Comparison of ENCODE assay signal across 1 cellular context in the genomic region with DNA sequence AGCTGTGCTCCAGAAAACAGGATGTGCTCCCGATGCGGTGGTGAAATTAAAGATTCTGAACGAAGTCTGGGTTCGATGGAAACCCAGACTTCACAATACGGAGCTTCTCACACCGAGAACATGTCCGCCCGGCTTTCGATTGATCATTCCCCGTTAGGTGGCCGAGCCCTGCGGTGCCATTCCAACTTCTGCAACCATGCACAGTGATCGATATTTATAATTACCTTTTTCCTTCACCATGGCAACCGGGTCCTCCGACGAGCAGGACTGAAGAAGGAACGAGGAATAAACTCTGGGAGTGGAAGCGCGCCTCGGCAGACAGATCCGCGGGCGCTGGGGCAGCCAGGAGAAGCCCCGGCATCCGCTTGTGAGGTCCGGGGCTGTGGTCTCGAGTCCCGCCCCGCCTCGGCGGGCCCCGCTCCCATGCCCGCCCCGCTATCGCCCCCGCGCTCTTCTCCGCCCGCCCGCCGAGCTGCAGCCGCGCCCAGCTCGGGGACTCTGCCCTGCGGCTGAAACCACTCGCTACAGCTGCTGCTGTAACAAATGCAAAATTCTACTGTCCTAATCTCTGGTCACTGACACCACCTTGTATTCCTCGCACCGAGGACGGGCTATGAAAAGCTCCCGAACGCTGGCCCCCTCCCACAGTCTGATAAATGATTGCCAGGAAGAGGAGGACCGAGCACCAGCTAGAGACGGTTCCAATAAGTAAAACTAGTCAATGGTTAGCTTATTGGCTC.
TF ChIP-seq lines count a peak whose summit lies in the region.

No MANE protein-coding gene starts in this region.

TF ChIP-seq in HepG2, 621 proteins besides CTCF, POLR2A, EP300 and RAD21 (continued from another document and continues in another):
- TF ChIP-seq, protein P1, sequence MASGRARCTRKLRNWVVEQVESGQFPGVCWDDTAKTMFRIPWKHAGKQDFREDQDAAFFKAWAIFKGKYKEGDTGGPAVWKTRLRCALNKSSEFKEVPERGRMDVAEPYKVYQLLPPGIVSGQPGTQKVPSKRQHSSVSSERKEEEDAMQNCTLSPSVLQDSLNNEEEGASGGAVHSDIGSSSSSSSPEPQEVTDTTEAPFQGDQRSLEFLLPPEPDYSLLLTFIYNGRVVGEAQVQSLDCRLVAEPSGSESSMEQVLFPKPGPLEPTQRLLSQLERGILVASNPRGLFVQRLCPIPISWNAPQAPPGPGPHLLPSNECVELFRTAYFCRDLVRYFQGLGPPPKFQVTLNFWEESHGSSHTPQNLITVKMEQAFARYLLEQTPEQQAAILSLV (CRISPR knock-in tag; IDR thresholded peaks at IDR 0.05; ENCODE audit: borderline replicate concordance) = no peak
- no peak for TF ChIP-seq ZNF670 (CRISPR knock-in tag; IDR thresholded peaks at IDR 0.05; ENCODE audit: borderline replicate concordance)
- TF ChIP-seq ETV6 (CRISPR knock-in tag; conservative IDR thresholded peaks at IDR 0.05) = no peak
- TF ChIP-seq HOXA7 (CRISPR knock-in tag; IDR thresholded peaks at IDR 0.05) = no peak
- TF ChIP-seq ZNF138 (CRISPR knock-in tag; IDR thresholded peaks at IDR 0.05; ENCODE audit: low read depth) = no peak
- no peak for TF ChIP-seq SP140L (CRISPR knock-in tag; IDR thresholded peaks at IDR 0.05; ENCODE audit: borderline replicate concordance)
- no peak for TF ChIP-seq ZNF383 (CRISPR knock-in tag; IDR thresholded peaks at IDR 0.05; ENCODE audit: borderline replicate concordance)
- TF ChIP-seq MIER2 (CRISPR knock-in tag; IDR thresholded peaks at IDR 0.05) = no peak
- no peak for TF ChIP-seq ZNF552 (CRISPR knock-in tag; IDR thresholded peaks at IDR 0.05; ENCODE audit: borderline replicate concordance)
- TF ChIP-seq, protein P2, sequence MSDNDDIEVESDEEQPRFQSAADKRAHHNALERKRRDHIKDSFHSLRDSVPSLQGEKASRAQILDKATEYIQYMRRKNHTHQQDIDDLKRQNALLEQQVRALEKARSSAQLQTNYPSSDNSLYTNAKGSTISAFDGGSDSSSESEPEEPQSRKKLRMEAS (IDR thresholded peaks at IDR 0.05) = no peak; the same call in 1 of the 2 replicates
- TF ChIP-seq, protein P3, sequence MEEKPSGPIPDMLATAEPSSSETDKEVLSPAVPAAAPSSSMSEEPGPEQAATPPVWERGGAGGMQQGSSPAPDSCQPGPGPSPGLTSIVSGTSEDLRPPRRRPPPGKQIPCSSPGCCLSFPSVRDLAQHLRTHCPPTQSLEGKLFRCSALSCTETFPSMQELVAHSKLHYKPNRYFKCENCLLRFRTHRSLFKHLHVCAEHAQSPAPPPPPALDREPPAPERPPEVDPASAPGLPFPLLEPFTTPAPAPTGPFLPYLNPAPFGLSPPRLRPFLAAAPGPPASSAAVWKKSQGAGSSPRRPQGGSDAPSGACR (CRISPR knock-in tag; IDR thresholded peaks at IDR 0.05) = no peak
- TF ChIP-seq NONO (IDR thresholded peaks at IDR 0.05) = no peak
- 0 out of 2 replicates have a peak, but pooled peaks have one; percentile 52 for TF ChIP-seq NONO (CRISPR knock-in tag; conservative IDR thresholded peaks at IDR 0.05)
- no peak for TF ChIP-seq SALL2 (CRISPR knock-in tag; IDR thresholded peaks at IDR 0.05)
- no peak for TF ChIP-seq TAF1 (CRISPR knock-in tag; IDR thresholded peaks at IDR 0.05)
- TF ChIP-seq SSRP1 (CRISPR knock-in tag; IDR thresholded peaks at IDR 0.05) = no peak
- peak; percentile 32; the same call in 1 of the 2 replicates for TF ChIP-seq KDM2A (CRISPR knock-in tag; IDR thresholded peaks at IDR 0.05; ENCODE audit: borderline replicate concordance, low read depth)
- no peak for TF ChIP-seq SRSF9 (IDR thresholded peaks at IDR 0.05; ENCODE audit: borderline replicate concordance, insufficient read depth, low read depth, low read length, poor library complexity, severe bottlenecking)
- TF ChIP-seq, protein P4, sequence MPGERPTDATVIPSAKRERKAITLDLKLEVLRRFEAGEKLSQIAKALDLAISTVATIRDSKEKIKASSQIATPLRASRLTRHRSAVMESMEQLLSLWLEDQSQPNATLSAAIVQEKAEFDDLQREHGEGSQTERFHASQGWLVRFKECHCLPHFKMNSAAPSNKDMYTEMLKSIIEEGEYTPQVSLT (CRISPR knock-in tag; IDR thresholded peaks at IDR 0.05; ENCODE audit: borderline replicate concordance, low read depth) = no peak
- no peak for TF ChIP-seq ZNF652 (CRISPR knock-in tag; IDR thresholded peaks at IDR 0.05; ENCODE audit: borderline replicate concordance, low read depth)
- TF ChIP-seq, protein P5, sequence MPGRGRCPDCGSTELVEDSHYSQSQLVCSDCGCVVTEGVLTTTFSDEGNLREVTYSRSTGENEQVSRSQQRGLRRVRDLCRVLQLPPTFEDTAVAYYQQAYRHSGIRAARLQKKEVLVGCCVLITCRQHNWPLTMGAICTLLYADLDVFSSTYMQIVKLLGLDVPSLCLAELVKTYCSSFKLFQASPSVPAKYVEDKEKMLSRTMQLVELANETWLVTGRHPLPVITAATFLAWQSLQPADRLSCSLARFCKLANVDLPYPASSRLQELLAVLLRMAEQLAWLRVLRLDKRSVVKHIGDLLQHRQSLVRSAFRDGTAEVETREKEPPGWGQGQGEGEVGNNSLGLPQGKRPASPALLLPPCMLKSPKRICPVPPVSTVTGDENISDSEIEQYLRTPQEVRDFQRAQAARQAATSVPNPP (CRISPR knock-in tag; IDR thresholded peaks at IDR 0.05) = no peak
- no peak for TF ChIP-seq ISL2 (CRISPR knock-in tag; IDR thresholded peaks at IDR 0.05)
- TF ChIP-seq, protein P6, sequence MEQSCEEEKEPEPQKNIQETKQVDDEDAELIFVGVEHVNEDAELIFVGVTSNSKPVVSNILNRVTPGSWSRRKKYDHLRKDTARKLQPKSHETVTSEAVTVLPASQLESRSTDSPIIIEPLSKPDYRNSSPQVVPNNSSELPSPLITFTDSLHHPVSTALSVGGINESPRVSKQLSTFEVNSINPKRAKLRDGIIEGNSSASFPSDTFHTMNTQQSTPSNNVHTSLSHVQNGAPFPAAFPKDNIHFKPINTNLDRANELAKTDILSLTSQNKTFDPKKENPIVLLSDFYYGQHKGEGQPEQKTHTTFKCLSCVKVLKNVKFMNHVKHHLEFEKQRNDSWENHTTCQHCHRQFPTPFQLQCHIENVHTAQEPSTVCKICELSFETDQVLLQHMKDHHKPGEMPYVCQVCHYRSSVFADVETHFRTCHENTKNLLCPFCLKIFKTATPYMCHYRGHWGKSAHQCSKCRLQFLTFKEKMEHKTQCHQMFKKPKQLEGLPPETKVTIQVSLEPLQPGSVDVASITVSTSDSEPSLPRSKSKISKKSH (CRISPR knock-in tag; IDR thresholded peaks at IDR 0.05; ENCODE audit: borderline replicate concordance) = no peak
- no peak for TF ChIP-seq THYN1 (CRISPR knock-in tag; IDR thresholded peaks at IDR 0.05; ENCODE audit: borderline replicate concordance, low read depth)
- TF ChIP-seq, protein P7, sequence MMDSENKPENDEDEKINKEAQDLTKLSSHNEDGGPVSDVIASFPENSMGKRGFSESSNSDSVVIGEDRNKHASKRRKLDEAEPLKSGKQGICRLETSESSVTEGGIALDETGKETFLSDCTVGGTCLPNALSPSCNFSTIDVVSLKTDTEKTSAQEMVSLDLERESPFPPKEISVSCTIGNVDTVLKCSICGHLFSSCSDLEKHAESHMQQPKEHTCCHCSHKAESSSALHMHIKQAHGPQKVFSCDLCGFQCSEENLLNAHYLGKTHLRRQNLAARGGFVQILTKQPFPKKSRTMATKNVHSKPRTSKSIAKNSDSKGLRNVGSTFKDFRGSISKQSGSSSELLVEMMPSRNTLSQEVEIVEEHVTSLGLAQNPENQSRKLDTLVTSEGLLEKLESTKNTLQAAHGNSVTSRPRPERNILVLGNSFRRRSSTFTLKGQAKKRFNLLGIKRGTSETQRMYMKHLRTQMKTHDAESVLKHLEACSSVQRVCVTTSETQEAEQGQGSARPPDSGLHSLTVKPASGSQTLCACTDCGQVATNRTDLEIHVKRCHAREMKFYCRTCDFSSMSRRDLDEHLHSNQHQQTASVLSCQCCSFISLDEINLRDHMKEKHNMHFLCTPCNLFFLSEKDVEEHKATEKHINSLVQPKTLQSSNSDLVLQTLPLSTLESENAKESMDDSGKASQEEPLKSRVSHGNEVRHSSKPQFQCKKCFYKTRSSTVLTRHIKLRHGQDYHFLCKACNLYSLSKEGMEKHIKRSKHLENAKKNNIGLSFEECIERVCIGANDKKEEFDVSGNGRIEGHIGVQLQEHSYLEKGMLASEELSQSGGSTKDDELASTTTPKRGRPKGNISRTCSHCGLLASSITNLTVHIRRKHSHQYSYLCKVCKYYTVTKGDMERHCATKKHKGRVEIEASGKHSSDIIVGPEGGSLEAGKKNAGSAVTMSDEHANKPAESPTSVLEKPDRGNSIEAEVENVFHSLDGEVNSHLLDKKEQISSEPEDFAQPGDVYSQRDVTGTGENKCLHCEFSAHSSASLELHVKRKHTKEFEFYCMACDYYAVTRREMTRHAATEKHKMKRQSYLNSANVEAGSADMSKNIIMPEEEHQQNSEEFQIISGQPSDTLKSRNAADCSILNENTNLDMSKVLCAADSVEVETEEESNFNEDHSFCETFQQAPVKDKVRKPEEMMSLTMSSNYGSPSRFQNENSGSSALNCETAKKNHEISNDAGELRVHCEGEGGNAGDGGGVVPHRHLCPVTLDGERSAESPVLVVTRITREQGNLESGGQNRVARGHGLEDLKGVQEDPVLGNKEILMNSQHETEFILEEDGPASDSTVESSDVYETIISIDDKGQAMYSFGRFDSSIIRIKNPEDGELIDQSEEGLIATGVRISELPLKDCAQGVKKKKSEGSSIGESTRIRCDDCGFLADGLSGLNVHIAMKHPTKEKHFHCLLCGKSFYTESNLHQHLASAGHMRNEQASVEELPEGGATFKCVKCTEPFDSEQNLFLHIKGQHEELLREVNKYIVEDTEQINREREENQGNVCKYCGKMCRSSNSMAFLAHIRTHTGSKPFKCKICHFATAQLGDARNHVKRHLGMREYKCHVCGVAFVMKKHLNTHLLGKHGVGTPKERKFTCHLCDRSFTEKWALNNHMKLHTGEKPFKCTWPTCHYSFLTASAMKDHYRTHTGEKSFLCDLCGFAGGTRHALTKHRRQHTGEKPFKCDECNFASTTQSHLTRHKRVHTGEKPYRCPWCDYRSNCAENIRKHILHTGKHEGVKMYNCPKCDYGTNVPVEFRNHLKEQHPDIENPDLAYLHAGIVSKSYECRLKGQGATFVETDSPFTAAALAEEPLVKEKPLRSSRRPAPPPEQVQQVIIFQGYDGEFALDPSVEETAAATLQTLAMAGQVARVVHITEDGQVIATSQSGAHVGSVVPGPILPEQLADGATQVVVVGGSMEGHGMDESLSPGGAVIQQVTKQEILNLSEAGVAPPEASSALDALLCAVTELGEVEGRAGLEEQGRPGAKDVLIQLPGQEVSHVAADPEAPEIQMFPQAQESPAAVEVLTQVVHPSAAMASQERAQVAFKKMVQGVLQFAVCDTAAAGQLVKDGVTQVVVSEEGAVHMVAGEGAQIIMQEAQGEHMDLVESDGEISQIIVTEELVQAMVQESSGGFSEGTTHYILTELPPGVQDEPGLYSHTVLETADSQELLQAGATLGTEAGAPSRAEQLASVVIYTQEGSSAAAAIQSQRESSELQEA (CRISPR knock-in tag; IDR thresholded peaks at IDR 0.05; ENCODE audit: not compliant biosample characterization) = no peak
- TF ChIP-seq, protein P8, sequence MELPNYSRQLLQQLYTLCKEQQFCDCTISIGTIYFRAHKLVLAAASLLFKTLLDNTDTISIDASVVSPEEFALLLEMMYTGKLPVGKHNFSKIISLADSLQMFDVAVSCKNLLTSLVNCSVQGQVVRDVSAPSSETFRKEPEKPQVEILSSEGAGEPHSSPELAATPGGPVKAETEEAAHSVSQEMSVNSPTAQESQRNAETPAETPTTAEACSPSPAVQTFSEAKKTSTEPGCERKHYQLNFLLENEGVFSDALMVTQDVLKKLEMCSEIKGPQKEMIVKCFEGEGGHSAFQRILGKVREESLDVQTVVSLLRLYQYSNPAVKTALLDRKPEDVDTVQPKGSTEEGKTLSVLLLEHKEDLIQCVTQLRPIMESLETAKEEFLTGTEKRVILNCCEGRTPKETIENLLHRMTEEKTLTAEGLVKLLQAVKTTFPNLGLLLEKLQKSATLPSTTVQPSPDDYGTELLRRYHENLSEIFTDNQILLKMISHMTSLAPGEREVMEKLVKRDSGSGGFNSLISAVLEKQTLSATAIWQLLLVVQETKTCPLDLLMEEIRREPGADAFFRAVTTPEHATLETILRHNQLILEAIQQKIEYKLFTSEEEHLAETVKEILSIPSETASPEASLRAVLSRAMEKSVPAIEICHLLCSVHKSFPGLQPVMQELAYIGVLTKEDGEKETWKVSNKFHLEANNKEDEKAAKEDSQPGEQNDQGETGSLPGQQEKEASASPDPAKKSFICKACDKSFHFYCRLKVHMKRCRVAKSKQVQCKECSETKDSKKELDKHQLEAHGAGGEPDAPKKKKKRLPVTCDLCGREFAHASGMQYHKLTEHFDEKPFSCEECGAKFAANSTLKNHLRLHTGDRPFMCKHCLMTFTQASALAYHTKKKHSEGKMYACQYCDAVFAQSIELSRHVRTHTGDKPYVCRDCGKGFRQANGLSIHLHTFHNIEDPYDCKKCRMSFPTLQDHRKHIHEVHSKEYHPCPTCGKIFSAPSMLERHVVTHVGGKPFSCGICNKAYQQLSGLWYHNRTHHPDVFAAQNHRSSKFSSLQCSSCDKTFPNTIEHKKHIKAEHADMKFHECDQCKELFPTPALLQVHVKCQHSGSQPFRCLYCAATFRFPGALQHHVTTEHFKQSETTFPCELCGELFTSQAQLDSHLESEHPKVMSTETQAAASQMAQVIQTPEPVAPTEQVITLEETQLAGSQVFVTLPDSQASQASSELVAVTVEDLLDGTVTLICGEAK (IDR thresholded peaks at IDR 0.05) = no peak
- TF ChIP-seq, protein P8 (CRISPR knock-in tag; IDR thresholded peaks at IDR 0.05) = no peak
- no peak for TF ChIP-seq SMARCE1 (IDR thresholded peaks at IDR 0.05; ENCODE audit: borderline replicate concordance)
- TF ChIP-seq KAT2B (IDR thresholded peaks at IDR 0.05; ENCODE audit: borderline replicate concordance, low read depth, low read length) = no peak
- no peak for TF ChIP-seq ZSCAN22 (CRISPR knock-in tag; IDR thresholded peaks at IDR 0.05)
